1 cellular context compared by ENCODE assay signal in genomic region chr1:109619655-109620395, GRCh38.
TF ChIP-seq lines count a peak whose summit lies in the region.

TSS of gene AMPD2 (plus strand) at chr1:109619837. CDS start at chr1:109621176, 1,339 bp downstream.

TF ChIP-seq in HEK293, 187 proteins besides CTCF, POLR2A, EP300 and RAD21 (continued from another document):
- TF ChIP-seq PRDM4 (tag by site-specific recombination; IDR thresholded peaks at IDR 0.05) (0 out of 2 replicates have a peak, but pooled peaks have one; percentile 21), ZEB2 (tag by site-specific recombination; IDR thresholded peaks at IDR 0.05) (peak; percentile 36; the same call in 1 of the 2 replicates), ZNF341 (tag by site-specific recombination; IDR thresholded peaks at IDR 0.05; ENCODE audit: low read depth) (peak; percentile 66; the same call in 1 of the 2 replicates), PATZ1 (tag by site-specific recombination; IDR thresholded peaks at IDR 0.05) (peak; percentile 31; the same call in 1 of the 2 replicates), ZNF677 (tag by site-specific recombination; IDR thresholded peaks at IDR 0.05) (no peak), YY2 (tag by site-specific recombination; IDR thresholded peaks at IDR 0.05) (no peak), SP7 (tag by site-specific recombination; IDR thresholded peaks at IDR 0.05) (0 out of 2 replicates have a peak, but pooled peaks have one; percentile 10), ZNF404 (tag by site-specific recombination; IDR thresholded peaks at IDR 0.05) (no peak), ZNF791 (tag by site-specific recombination; IDR thresholded peaks at IDR 0.05) (no peak), SCRT2 (tag by site-specific recombination; IDR thresholded peaks at IDR 0.05) (peak; percentile 99), ZNF416 (tag by site-specific recombination; IDR thresholded peaks at IDR 0.05) (0 out of 2 replicates have a peak, but pooled peaks have one; percentile 21)
- TF ChIP-seq, protein P1, sequence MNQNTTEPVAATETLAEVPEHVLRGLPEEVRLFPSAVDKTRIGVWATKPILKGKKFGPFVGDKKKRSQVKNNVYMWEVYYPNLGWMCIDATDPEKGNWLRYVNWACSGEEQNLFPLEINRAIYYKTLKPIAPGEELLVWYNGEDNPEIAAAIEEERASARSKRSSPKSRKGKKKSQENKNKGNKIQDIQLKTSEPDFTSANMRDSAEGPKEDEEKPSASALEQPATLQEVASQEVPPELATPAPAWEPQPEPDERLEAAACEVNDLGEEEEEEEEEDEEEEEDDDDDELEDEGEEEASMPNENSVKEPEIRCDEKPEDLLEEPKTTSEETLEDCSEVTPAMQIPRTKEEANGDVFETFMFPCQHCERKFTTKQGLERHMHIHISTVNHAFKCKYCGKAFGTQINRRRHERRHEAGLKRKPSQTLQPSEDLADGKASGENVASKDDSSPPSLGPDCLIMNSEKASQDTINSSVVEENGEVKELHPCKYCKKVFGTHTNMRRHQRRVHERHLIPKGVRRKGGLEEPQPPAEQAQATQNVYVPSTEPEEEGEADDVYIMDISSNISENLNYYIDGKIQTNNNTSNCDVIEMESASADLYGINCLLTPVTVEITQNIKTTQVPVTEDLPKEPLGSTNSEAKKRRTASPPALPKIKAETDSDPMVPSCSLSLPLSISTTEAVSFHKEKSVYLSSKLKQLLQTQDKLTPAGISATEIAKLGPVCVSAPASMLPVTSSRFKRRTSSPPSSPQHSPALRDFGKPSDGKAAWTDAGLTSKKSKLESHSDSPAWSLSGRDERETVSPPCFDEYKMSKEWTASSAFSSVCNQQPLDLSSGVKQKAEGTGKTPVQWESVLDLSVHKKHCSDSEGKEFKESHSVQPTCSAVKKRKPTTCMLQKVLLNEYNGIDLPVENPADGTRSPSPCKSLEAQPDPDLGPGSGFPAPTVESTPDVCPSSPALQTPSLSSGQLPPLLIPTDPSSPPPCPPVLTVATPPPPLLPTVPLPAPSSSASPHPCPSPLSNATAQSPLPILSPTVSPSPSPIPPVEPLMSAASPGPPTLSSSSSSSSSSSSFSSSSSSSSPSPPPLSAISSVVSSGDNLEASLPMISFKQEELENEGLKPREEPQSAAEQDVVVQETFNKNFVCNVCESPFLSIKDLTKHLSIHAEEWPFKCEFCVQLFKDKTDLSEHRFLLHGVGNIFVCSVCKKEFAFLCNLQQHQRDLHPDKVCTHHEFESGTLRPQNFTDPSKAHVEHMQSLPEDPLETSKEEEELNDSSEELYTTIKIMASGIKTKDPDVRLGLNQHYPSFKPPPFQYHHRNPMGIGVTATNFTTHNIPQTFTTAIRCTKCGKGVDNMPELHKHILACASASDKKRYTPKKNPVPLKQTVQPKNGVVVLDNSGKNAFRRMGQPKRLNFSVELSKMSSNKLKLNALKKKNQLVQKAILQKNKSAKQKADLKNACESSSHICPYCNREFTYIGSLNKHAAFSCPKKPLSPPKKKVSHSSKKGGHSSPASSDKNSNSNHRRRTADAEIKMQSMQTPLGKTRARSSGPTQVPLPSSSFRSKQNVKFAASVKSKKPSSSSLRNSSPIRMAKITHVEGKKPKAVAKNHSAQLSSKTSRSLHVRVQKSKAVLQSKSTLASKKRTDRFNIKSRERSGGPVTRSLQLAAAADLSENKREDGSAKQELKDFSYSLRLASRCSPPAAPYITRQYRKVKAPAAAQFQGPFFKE (tag by site-specific recombination; IDR thresholded peaks at IDR 0.05; ENCODE audit: borderline replicate concordance), result no peak
- TF ChIP-seq, protein P2, sequence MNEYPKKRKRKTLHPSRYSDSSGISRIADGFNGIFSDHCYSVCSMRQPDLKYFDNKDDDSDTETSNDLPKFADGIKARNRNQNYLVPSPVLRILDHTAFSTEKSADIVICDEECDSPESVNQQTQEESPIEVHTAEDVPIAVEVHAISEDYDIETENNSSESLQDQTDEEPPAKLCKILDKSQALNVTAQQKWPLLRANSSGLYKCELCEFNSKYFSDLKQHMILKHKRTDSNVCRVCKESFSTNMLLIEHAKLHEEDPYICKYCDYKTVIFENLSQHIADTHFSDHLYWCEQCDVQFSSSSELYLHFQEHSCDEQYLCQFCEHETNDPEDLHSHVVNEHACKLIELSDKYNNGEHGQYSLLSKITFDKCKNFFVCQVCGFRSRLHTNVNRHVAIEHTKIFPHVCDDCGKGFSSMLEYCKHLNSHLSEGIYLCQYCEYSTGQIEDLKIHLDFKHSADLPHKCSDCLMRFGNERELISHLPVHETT (tag by site-specific recombination; IDR thresholded peaks at IDR 0.05), result no peak
TF ChIP-seq in HEK293: peak in this region for 35.
